Comparison of ENCODE assay signal across 1 cellular context in genomic region chr3:177979684-177980083, GRCh38.
TF ChIP-seq lines count a peak whose summit lies in the region.

No MANE protein-coding gene starts in this region.

TF ChIP-seq in SK-N-SH treated with all-trans-retinoic acid at 6 μM for 48 hours, 23 proteins besides CTCF, POLR2A, EP300 and RAD21 (continued from another document):
- TF ChIP-seq TCF4 (CRISPR knock-in tag; IDR thresholded peaks at IDR 0.05; ENCODE audit: borderline replicate concordance) (no peak), POU6F1 (CRISPR knock-in tag; IDR thresholded peaks at IDR 0.05; ENCODE audit: borderline replicate concordance, low read depth) (no peak), CSRNP3 (CRISPR knock-in tag; IDR thresholded peaks at IDR 0.05) (no peak), CREB5 (CRISPR knock-in tag; IDR thresholded peaks at IDR 0.05; ENCODE audit: low read depth) (no peak), ZNF70 (CRISPR knock-in tag; IDR thresholded peaks at IDR 0.05) (no peak), PPARA (CRISPR knock-in tag; IDR thresholded peaks at IDR 0.05; ENCODE audit: borderline replicate concordance) (no peak), ZNF565 (CRISPR knock-in tag; conservative IDR thresholded peaks at IDR 0.05; ENCODE audit: low read depth) (no peak), SNAI2 (CRISPR knock-in tag; IDR thresholded peaks at IDR 0.05) (no peak), PATZ1 (CRISPR knock-in tag; IDR thresholded peaks at IDR 0.05; ENCODE audit: borderline replicate concordance) (no peak), CSDC2 (CRISPR knock-in tag; IDR thresholded peaks at IDR 0.05) (no peak), ZFP30 (CRISPR knock-in tag; IDR thresholded peaks at IDR 0.05) (no peak)
TF ChIP-seq in SK-N-SH treated with all-trans-retinoic acid at 6 μM for 48 hours: peak in this region for 0.
